ENCODE assay signal across 20 cellular contexts in genomic region chr11:102457056-102457677, GRCh38. TPM values are rescaled to one million over a fixed set of nuclear protein-coding genes. Genes with fewer than 3 reads are reported as not detected.
DNase-seq lines count a peak whose midpoint lies in the region; ATAC-seq and FAIRE-seq lines count a peak whose summit lies in the region.
"Had no signal": no experiment of that assay in that cellular context is flagged by ENCODE, and none has a peak within 500 bp of the region (broad histone marks: within the 10 kb centered on the region; RNA-seq: fewer than 3 reads in every experiment).

No MANE protein-coding gene starts in this region.

- H2BK120ac ChIP-seq in mesenchymal stem cell (ENCODE audit: low read depth, low read length): no peak overlapping the region

- no peak overlapping the region for H3K9ac ChIP-seq in mesenchymal stem cell (ENCODE audit: low read length)

- no peaks in the 10 kb centered on the region for H3K27me3 ChIP-seq in mesenchymal stem cell (ENCODE audit: control insufficient read depth in 1 of 2, insufficient read depth in 1 of 2, low read length in 2 of 2)
- H3K27me3 ChIP-seq: gastrocnemius medialis, ovary had no signal

- H3K79me1 ChIP-seq in mesenchymal stem cell (replicated peaks; ENCODE audit: low read length, poor library complexity, severe bottlenecking): peaks cover 1% of the 10 kb centered on the region

- H4K91ac ChIP-seq in mesenchymal stem cell (ENCODE audit: low read length): no peak overlapping the region

- 92% methylated on average over 2 of the region's 3 CpGs for WGBS in mesenchymal stem cell

- no peaks in the 10 kb centered on the region for H3K27me3 Mint-ChIP-seq in activated T-cell treated with anti-CD3 and anti-CD28 coated beads, Interleukin-2, amount 50 U/mL, for 72 hours (ENCODE audit: low read depth)
- H3K27me3 Mint-ChIP-seq in activated T-cell treated with anti-CD3 and anti-CD28 coated beads, Interleukin-2, amount 50 U/mL, for 4 hours (ENCODE audit: low read depth): no peaks in the 10 kb centered on the region
- H3K27me3 Mint-ChIP-seq in activated T-helper 17 cell treated with anti-CD3 and anti-CD28 coated beads, Interleukin-2, amount 50 U/mL, for 72 hours: no peaks in the 10 kb centered on the region

- no peak overlapping the region for H3K4ac ChIP-seq in mesenchymal stem cell (ENCODE audit: low read depth in 1 of 2, low read length in 2 of 2)

- H2BK5ac ChIP-seq in mesenchymal stem cell (ENCODE audit: low read depth, low read length, poor library complexity, severe bottlenecking): no peak overlapping the region

- no peak overlapping the region for H2AK5ac ChIP-seq in mesenchymal stem cell (ENCODE audit: low read length, severe bottlenecking)

- DNase-seq in activated T-cell treated with anti-CD3 and anti-CD28 coated beads, Interleukin-2, amount 50 U/mL, for 72 hours: no peak
- no peak for DNase-seq in activated T-cell treated with anti-CD3 and anti-CD28 coated beads, Interleukin-2, amount 50 U/mL, for 4 hours
- DNase-seq in HTR-8/SVneo (ENCODE audit: insufficient read length, low spot score) (no peak), DMS114 treated with DMSO at 0.1 percent for 48 hours (lab: John Stamatoyannopoulos, UW; ENCODE audit: unreplicated experiment) (no peak), mesenchymal stem cell (no peak)
- peak in 1 of 2 donors; percentile 40 for DNase-seq in stimulated activated effector memory CD8-positive, alpha-beta T cell treated with anti-CD3 and anti-CD28 coated beads, Interleukin-12 subunit alpha, Interleukin-12 subunit beta, amount 100 ng/mL, for 72 hours (ENCODE audit: low spot score in 2 of 2)
- DNase-seq: activated CD4-positive, alpha-beta T cell treated with anti-CD3 and anti-CD28 coated beads, Interleukin-2, amount 50 U/mL, for 4 hours; Calu3; cortex of kidney; gastrocnemius medialis; HFFc6; hippocampal formation; left cardiac atrium; nephron progenitor cell; ovary; SHP77 treated with DMSO at 0.1 percent for 48 hours; stimulated activated CD4-positive, alpha-beta T cell treated with anti-CD3 and anti-CD28 coated beads, Interleukin-1b, Interleukin-23, amount 100 ng/mL, for 48 hours; T1000 had no signal

- no peaks in the 10 kb centered on the region for H3K9me3 ChIP-seq in mesenchymal stem cell (ENCODE audit: control insufficient read depth, low read length)
- H3K9me3 ChIP-seq: gastrocnemius medialis, ovary had no signal

- H3K4me2 ChIP-seq in mesenchymal stem cell (ENCODE audit: low read length, poor library complexity, severe bottlenecking): no peak overlapping the region

- peak; percentile 16 for FAIRE-seq in HTR-8/SVneo (lab: Jason Lieb, UNC)

- no peak overlapping the region for H4K8ac ChIP-seq in mesenchymal stem cell (ENCODE audit: low read length)

- no peak overlapping the region for H2AFZ ChIP-seq in mesenchymal stem cell (ENCODE audit: low read depth, low read length)

- H3K4me1 Mint-ChIP-seq in activated T-cell treated with anti-CD3 and anti-CD28 coated beads, Interleukin-2, amount 50 U/mL, for 72 hours (ENCODE audit: low read depth): peaks cover 70% of the 10 kb centered on the region
- H3K4me1 Mint-ChIP-seq in activated T-cell treated with anti-CD3 and anti-CD28 coated beads, Interleukin-2, amount 50 U/mL, for 4 hours (ENCODE audit: low read depth): peaks cover 63% of the 10 kb centered on the region
- peaks cover 36% of the 10 kb centered on the region for H3K4me1 Mint-ChIP-seq in activated T-helper 17 cell treated with anti-CD3 and anti-CD28 coated beads, Interleukin-2, amount 50 U/mL, for 72 hours
- peaks cover 50% of the 10 kb centered on the region for H3K4me1 Mint-ChIP-seq in stimulated activated effector memory CD8-positive, alpha-beta T cell treated with anti-CD3 and anti-CD28 coated beads, Interleukin-12 subunit alpha, Interleukin-12 subunit beta, amount 100 ng/mL, for 72 hours

- no peak overlapping the region for H3K27ac ChIP-seq in mesenchymal stem cell (ENCODE audit: low read length, poor library complexity, severe bottlenecking)
- H3K27ac ChIP-seq: gastrocnemius medialis, ovary had no signal

- no peak overlapping the region for H2BK12ac ChIP-seq in mesenchymal stem cell (ENCODE audit: low read length in 2 of 2)

- peaks cover 0 to 3% of the 10 kb centered on the region in 2 donors for H3K9me3 Mint-ChIP-seq in activated T-cell treated with anti-CD3 and anti-CD28 coated beads, Interleukin-2, amount 50 U/mL, for 72 hours
- no peaks in the 10 kb centered on the region for H3K9me3 Mint-ChIP-seq in activated T-cell treated with anti-CD3 and anti-CD28 coated beads, Interleukin-2, amount 50 U/mL, for 4 hours
- H3K9me3 Mint-ChIP-seq in activated T-helper 17 cell treated with anti-CD3 and anti-CD28 coated beads, Interleukin-2, amount 50 U/mL, for 72 hours: no peaks in the 10 kb centered on the region
- H3K9me3 Mint-ChIP-seq in stimulated activated effector memory CD8-positive, alpha-beta T cell treated with anti-CD3 and anti-CD28 coated beads, Interleukin-12 subunit alpha, Interleukin-12 subunit beta, amount 100 ng/mL, for 72 hours: no peaks in the 10 kb centered on the region
- H3K9me3 Mint-ChIP-seq: HFFc6, nephron progenitor cell had no signal

- H3K36me3 ChIP-seq in mesenchymal stem cell (ENCODE audit: control insufficient read depth in 1 of 2, insufficient read depth in 2 of 2, low read depth in 1 of 2, low read length in 2 of 2): peaks cover 0 to 3% of the 10 kb centered on the region in 2 experiments
- H3K36me3 ChIP-seq: gastrocnemius medialis, ovary had no signal

- peak; percentile 6 to 22 for ATAC-seq in activated T-cell treated with anti-CD3 and anti-CD28 coated beads, Interleukin-2, amount 50 U/mL, for 72 hours (replicated peaks in 1 of 2)
- ATAC-seq in activated T-cell treated with anti-CD3 and anti-CD28 coated beads, Interleukin-2, amount 50 U/mL, for 4 hours: no peak
- ATAC-seq in activated T-helper 17 cell treated with anti-CD3 and anti-CD28 coated beads, Interleukin-2, amount 50 U/mL, for 72 hours (replicated peaks): peak; percentile 11
- peak; percentile 4 for ATAC-seq in stimulated activated effector memory CD8-positive, alpha-beta T cell treated with anti-CD3 and anti-CD28 coated beads, Interleukin-12 subunit alpha, Interleukin-12 subunit beta, amount 100 ng/mL, for 72 hours
- ATAC-seq: gastrocnemius medialis, left cardiac atrium had no signal

- no peak overlapping the region for H3K14ac ChIP-seq in mesenchymal stem cell (ENCODE audit: low read length in 2 of 2)

- H3K27ac Mint-ChIP-seq in activated T-cell treated with anti-CD3 and anti-CD28 coated beads, Interleukin-2, amount 50 U/mL, for 72 hours: peak overlapping the region; percentile 18
- no peak overlapping the region for H3K27ac Mint-ChIP-seq in activated T-helper 17 cell treated with anti-CD3 and anti-CD28 coated beads, Interleukin-2, amount 50 U/mL, for 72 hours
- no peak overlapping the region for H3K27ac Mint-ChIP-seq in stimulated activated effector memory CD8-positive, alpha-beta T cell treated with anti-CD3 and anti-CD28 coated beads, Interleukin-12 subunit alpha, Interleukin-12 subunit beta, amount 100 ng/mL, for 72 hours
- H3K27ac Mint-ChIP-seq: HFFc6, nephron progenitor cell had no signal

- peaks cover 0 to 1% of the 10 kb centered on the region in 2 donors for H3K36me3 Mint-ChIP-seq in activated T-cell treated with anti-CD3 and anti-CD28 coated beads, Interleukin-2, amount 50 U/mL, for 72 hours (ENCODE audit: insufficient read depth in 2 of 2)
- H3K36me3 Mint-ChIP-seq in activated T-cell treated with anti-CD3 and anti-CD28 coated beads, Interleukin-2, amount 50 U/mL, for 4 hours (ENCODE audit: insufficient read depth): no peaks in the 10 kb centered on the region
- H3K36me3 Mint-ChIP-seq in activated T-helper 17 cell treated with anti-CD3 and anti-CD28 coated beads, Interleukin-2, amount 50 U/mL, for 72 hours (ENCODE audit: low read depth): no peaks in the 10 kb centered on the region
- H3K36me3 Mint-ChIP-seq in stimulated activated effector memory CD8-positive, alpha-beta T cell treated with anti-CD3 and anti-CD28 coated beads, Interleukin-12 subunit alpha, Interleukin-12 subunit beta, amount 100 ng/mL, for 72 hours: peaks cover 8% of the 10 kb centered on the region

- no peak overlapping the region for H3K23ac ChIP-seq in mesenchymal stem cell (ENCODE audit: low read length in 2 of 2)

- H3K4me3 ChIP-seq in mesenchymal stem cell (ENCODE audit: insufficient read depth in 1 of 2, low read depth in 1 of 2, low read length in 2 of 2): no peak overlapping the region
- H3K4me3 ChIP-seq: gastrocnemius medialis, ovary, skin epidermis had no signal

- no peak overlapping the region for H3K18ac ChIP-seq in mesenchymal stem cell (ENCODE audit: low read depth in 1 of 2, low read length in 2 of 2)

- peak overlapping the region; percentile 55 to 56 for H3K4me3 Mint-ChIP-seq in activated T-cell treated with anti-CD3 and anti-CD28 coated beads, Interleukin-2, amount 50 U/mL, for 72 hours
- H3K4me3 Mint-ChIP-seq in activated T-cell treated with anti-CD3 and anti-CD28 coated beads, Interleukin-2, amount 50 U/mL, for 4 hours: no peak overlapping the region
- peak overlapping the region; percentile 31 for H3K4me3 Mint-ChIP-seq in activated T-helper 17 cell treated with anti-CD3 and anti-CD28 coated beads, Interleukin-2, amount 50 U/mL, for 72 hours
- H3K4me3 Mint-ChIP-seq in stimulated activated effector memory CD8-positive, alpha-beta T cell treated with anti-CD3 and anti-CD28 coated beads, Interleukin-12 subunit alpha, Interleukin-12 subunit beta, amount 100 ng/mL, for 72 hours: no peak overlapping the region
- H3K4me3 Mint-ChIP-seq: HFFc6, nephron progenitor cell had no signal

- no peak overlapping the region for H2BK15ac ChIP-seq in mesenchymal stem cell (ENCODE audit: low read depth, poor library complexity, severe bottlenecking)

- H3K4me1 ChIP-seq in mesenchymal stem cell (ENCODE audit: control insufficient read depth, insufficient read depth, low read depth, low read length): no peaks in the 10 kb centered on the region

RNA-seq across cellular contexts. Expression of gene TMEM123, which starts 4.6 kb away (rescaled TPM):
- total RNA-seq in activated T-cell treated with anti-CD3 and anti-CD28 coated beads, Interleukin-2, amount 50 U/mL, for 72 hours: 100 to 1,000 TPM; 279 to 347 TPM
- 100 to 1,000 TPM; 177 to 189 (median 187) TPM for total RNA-seq in activated T-cell treated with anti-CD3 and anti-CD28 coated beads, Interleukin-2, amount 50 U/mL, for 4 hours
- total RNA-seq in activated T-helper 17 cell treated with anti-CD3 and anti-CD28 coated beads, Interleukin-2, amount 50 U/mL, for 72 hours: 100 to 1,000 TPM; 140 to 209 TPM
- 88.9 TPM for polyA plus RNA-seq in mesenchymal stem cell (2013, experiment 1 of 2)
- 102 TPM for polyA plus RNA-seq in mesenchymal stem cell (2013, experiment 2 of 2)

Comparison
In these comparisons a context has a peak if more than half of its experiments do, and no peak if none do; other contexts are left out.
1. ATAC-seq: peak in activated T-cell treated with anti-CD3 and anti-CD28 coated beads, Interleukin-2, amount 50 U/mL, for 72 hours (2 of 2), activated T-helper 17 cell treated with anti-CD3 and anti-CD28 coated beads, Interleukin-2, amount 50 U/mL, for 72 hours (single experiment) and stimulated activated effector memory CD8-positive, alpha-beta T cell treated with anti-CD3 and anti-CD28 coated beads, Interleukin-12 subunit alpha, Interleukin-12 subunit beta, amount 100 ng/mL, for 72 hours (single experiment); none in activated T-cell treated with anti-CD3 and anti-CD28 coated beads, Interleukin-2, amount 50 U/mL, for 4 hours (0 of 2).
2. H3K4me3 Mint-ChIP-seq: peak in activated T-cell treated with anti-CD3 and anti-CD28 coated beads, Interleukin-2, amount 50 U/mL, for 72 hours (2 of 2) and activated T-helper 17 cell treated with anti-CD3 and anti-CD28 coated beads, Interleukin-2, amount 50 U/mL, for 72 hours (single experiment); none in activated T-cell treated with anti-CD3 and anti-CD28 coated beads, Interleukin-2, amount 50 U/mL, for 4 hours (single experiment) and stimulated activated effector memory CD8-positive, alpha-beta T cell treated with anti-CD3 and anti-CD28 coated beads, Interleukin-12 subunit alpha, Interleukin-12 subunit beta, amount 100 ng/mL, for 72 hours (single experiment).